ENCODE assay signal across 21 cellular contexts in genomic region chr17:2386400-2387085, GRCh38. TPM values are rescaled to one million over a fixed set of nuclear protein-coding genes. Genes with fewer than 3 reads are reported as not detected.
DNase-seq lines count a peak whose midpoint lies in the region; TF ChIP-seq lines count a peak whose summit lies in the region.
"Had no signal": no experiment of that assay in that cellular context is flagged by ENCODE, and none has a peak within 500 bp of the region (broad histone marks: within the 10 kb centered on the region; RNA-seq: fewer than 3 reads in every experiment).

No MANE protein-coding gene starts in this region.

- H3K4me1 Mint-ChIP-seq in Caco-2 (ENCODE audit: low read depth, unreplicated experiment), result no peaks in the 10 kb centered on the region

- H3K27me3 Mint-ChIP-seq in Caco-2 (ENCODE audit: insufficient read depth, unreplicated experiment), result no peaks in the 10 kb centered on the region

- no peak overlapping the region for H3K27ac Mint-ChIP-seq in Caco-2 (ENCODE audit: unreplicated experiment)

- no peak overlapping the region for H3K4me3 Mint-ChIP-seq in Caco-2 (ENCODE audit: unreplicated experiment)
- H3K4me3 Mint-ChIP-seq: CD14-positive monocyte had no signal

- H3K4me3 ChIP-seq in BLaER1, result no peak overlapping the region
- no peak overlapping the region for H3K4me3 ChIP-seq in SJCRH30
- no peak overlapping the region for H3K4me3 ChIP-seq in esophagus (ENCODE audit: low read depth in 1 of 2, low read length in 2 of 2)
- H3K4me3 ChIP-seq in ovary, result no peak overlapping the region
- H3K4me3 ChIP-seq in Caco-2 (ENCODE audit: low read depth, low read length), result no peak overlapping the region
- H3K4me3 ChIP-seq: A549, gastrocnemius medialis, pancreas, SK-N-MC, testis had no signal

- H4K20me1 ChIP-seq in BLaER1, result peaks cover 67% of the 10 kb centered on the region

- no peaks in the 10 kb centered on the region for H3K27me3 ChIP-seq in BLaER1
- no peaks in the 10 kb centered on the region for H3K27me3 ChIP-seq in SJCRH30
- H3K27me3 ChIP-seq in esophagus (ENCODE audit: control insufficient read depth in 1 of 2, insufficient read depth in 2 of 2, low read length in 2 of 2), result no peaks in the 10 kb centered on the region
- no peaks in the 10 kb centered on the region for H3K27me3 ChIP-seq in ovary
- H3K27me3 ChIP-seq in Caco-2 (replicated peaks; ENCODE audit: control insufficient read depth, insufficient read depth, low read length), result no peaks in the 10 kb centered on the region
- H3K27me3 ChIP-seq: gastrocnemius medialis, pancreas, testis had no signal

- 64 to 67% methylated on average over 22 of the region's 22 CpGs for WGBS in esophagus, 2 donors
- WGBS in ovary, 3 donors, result 75 to 79% (median 78%) methylated on average over 22 of the region's 22 CpGs

- H3K9me3 Mint-ChIP-seq in Caco-2 (ENCODE audit: unreplicated experiment), result no peaks in the 10 kb centered on the region
- H3K9me3 Mint-ChIP-seq: CD14-positive monocyte had no signal

- H3K4me1 ChIP-seq in BLaER1 (peaks cover 45% of the 10 kb centered on the region), SJCRH30 (peaks cover 15% of the 10 kb centered on the region; the same call in 1 of the 2 replicates), esophagus (ENCODE audit: control insufficient read depth in 2 of 2, insufficient read depth in 2 of 2, low read length in 1 of 2) (peaks cover 4 to 18% of the 10 kb centered on the region in 2 donors), ovary (ENCODE audit: insufficient read depth) (peaks cover 10% of the 10 kb centered on the region), Caco-2 (no peaks in the 10 kb centered on the region)

- BruUV-seq in Caco-2 (replicated peaks; lab: Mats Ljungman, UMichigan), result no TSS peak

- no peak for TF ChIP-seq EP300 in ovary (IDR thresholded peaks at IDR 0.05)

- TF ChIP-seq CTCF in ovary (IDR thresholded peaks at IDR 0.05) (no peak), Caco-2 (IDR thresholded peaks at IDR 0.05; ENCODE audit: insufficient read depth in 1 of 2, low read depth in 1 of 2, low read length in 1 of 2, severe bottlenecking in 1 of 2, unreplicated experiment in 1 of 2) (no peak)

- H3K9ac ChIP-seq in BLaER1, result peak overlapping the region; percentile 34; the same call in 1 of the 2 replicates

- no peak for TF ChIP-seq POLR2A in ovary (IDR thresholded peaks at IDR 0.05)

- peaks cover 28% of the 10 kb centered on the region for H3K36me3 Mint-ChIP-seq in Caco-2 (ENCODE audit: insufficient read depth, unreplicated experiment)

- 0 out of 2 replicates have a peak overlapping the region, but pooled peaks have one; percentile 22 for H3K27ac ChIP-seq in BLaER1
- no peak overlapping the region for H3K27ac ChIP-seq in SJCRH30
- H3K27ac ChIP-seq in esophagus (ENCODE audit: low read depth in 2 of 2, low read length in 1 of 2), result peak overlapping the region; percentile 63 to 78
- H3K27ac ChIP-seq in ovary, result peak overlapping the region in 1 of 2 donors; percentile 77
- H3K27ac ChIP-seq: pancreas, SK-N-MC had no signal

- H3K9me3 ChIP-seq in BLaER1 (no peaks in the 10 kb centered on the region), SJCRH30 (replicated peaks) (no peaks in the 10 kb centered on the region), esophagus (ENCODE audit: control insufficient read depth in 2 of 2, insufficient read depth in 1 of 2, low read depth in 1 of 2, low read length in 1 of 2) (no peaks in the 10 kb centered on the region), ovary (no peaks in the 10 kb centered on the region), Caco-2 (no peaks in the 10 kb centered on the region)
- H3K9me3 ChIP-seq: A549, gastrocnemius medialis, pancreas, testis had no signal

- H3K36me3 ChIP-seq in BLaER1 (peaks cover 71% of the 10 kb centered on the region), SJCRH30 (no peaks in the 10 kb centered on the region), esophagus (ENCODE audit: control insufficient read depth in 2 of 2, insufficient read depth in 2 of 2, low read length in 1 of 2) (peaks cover 0 to 30% of the 10 kb centered on the region in 2 donors), ovary (no peaks in the 10 kb centered on the region), Caco-2 (ENCODE audit: control insufficient read depth, insufficient read depth, low read length) (no peaks in the 10 kb centered on the region)
- H3K36me3 ChIP-seq: gastrocnemius medialis had no signal

- POLR2A ChIA-PET in Caco-2 (lab: Charles Lee), result no interaction called here

- CTCF ChIA-PET in Caco-2 (lab: Charles Lee), result no interaction called here

- no peak overlapping the region for H3K4me2 ChIP-seq in BLaER1
- H3K4me2 ChIP-seq: A549 had no signal

- DNase-seq in SJCRH30 (peak; percentile 58 to 64), ovary (peak in 3 of 5 donors; percentile 35 to 50 (median 48)), Caco-2 (no peak), NCI-H82 (lab: John Stamatoyannopoulos, UW) (no peak)
- no peak for DNase-seq in stimulated activated CD4-positive, alpha-beta T cell treated with anti-CD3 and anti-CD28 coated beads, Interleukin-4, amount 100 ng/mL, for 1 hour
- no peak for DNase-seq in activated naive CD4-positive, alpha-beta T cell (lab: John Stamatoyannopoulos, UW)
- DNase-seq: activated CD4-positive, alpha-beta T cell treated with anti-CD3 and anti-CD28 coated beads for 48 hours; activated CD8-positive, alpha-beta memory T cell treated with anti-CD3 and anti-CD28 coated beads, Interleukin-2, amount 50 U/mL, for 4 hours; activated effector memory CD4-positive, alpha-beta T cell treated with Interleukin-2 at 50 U/mL for 16 hours; aorta; gastrocnemius medialis; left cardiac atrium; NCI-H1105 treated with DMSO at 0.1 percent for 48 hours; NCI-H69; testis had no signal

- intact Hi-C loops in ovary (cut with DNase I) (loop anchor here in 1 of 4 donors (10.0 kb wide), 1 partner anchor 298 kb away; no protein-coding TSS in a partner anchor), Caco-2 (cut with micrococcal nuclease; ENCODE audit: unreplicated experiment) (no loop called here)

RNA-seq across cellular contexts. Expression of gene MNT, which starts 14.3 kb away (rescaled TPM):
- 8.7 and 10.1 TPM in 2 replicates for total RNA-seq in SJCRH30 (2014; rRNA removed; shearing (Covaris generic))
- polyA plus RNA-seq in esophagus (10 to 100 TPM in 1 of 2 donors, 1 to 10 TPM in 1; 9.9 to 14.6 TPM), ovary (10 to 100 TPM in 1 of 2 donors, 1 to 10 TPM in 1; 5.0 to 15.4 TPM)
- total RNA-seq in ovary (10 to 100 TPM in 6 of 7 donors, 1 to 10 TPM in 1; 5.4 to 37.0 (median 27.3) TPM), Caco-2 (2022) (24.4 and 25.8 TPM in 2 replicates)

RNA-seq across cellular contexts. Expression of gene SGSM2, which starts 49.2 kb away (rescaled TPM):
- 10.6 and 12.0 TPM in 2 replicates for total RNA-seq in SJCRH30 (2014; rRNA removed; shearing (Covaris generic))
- polyA plus RNA-seq in esophagus, result 100 to 1,000 TPM in 1 of 2 donors, 10 to 100 TPM in 1; 51.6 to 149 TPM
- total RNA-seq in ovary, result 10 to 100 TPM; 35.1 to 50.6 (median 45.9) TPM
- 10 to 100 TPM in 1 of 2 donors, 1 to 10 TPM in 1; 9.3 to 42.0 TPM for polyA plus RNA-seq in ovary
- 65.6 and 67.4 TPM in 2 replicates for total RNA-seq in Caco-2 (2022)

RNA-seq across cellular contexts. Expression of gene TSR1, which starts 50.3 kb away (rescaled TPM):
- total RNA-seq in SJCRH30 (2014; rRNA removed; shearing (Covaris generic)), result 31.9 and 33.6 TPM in 2 replicates
- polyA plus RNA-seq in esophagus, result 10 to 100 TPM; 15.9 to 19.3 TPM
- 10 to 100 TPM; 13.4 to 31.0 (median 23.7) TPM for total RNA-seq in ovary
- 10 to 100 TPM; 11.3 to 23.2 TPM for polyA plus RNA-seq in ovary
- 65.4 and 67.3 TPM in 2 replicates for total RNA-seq in Caco-2 (2022)

Comparison
In these comparisons a context has a peak if more than half of its experiments do, and no peak if none do; other contexts are left out.
1. DNase-seq: peak in SJCRH30 (2 of 2) and ovary (3 of 5); none in stimulated activated CD4-positive, alpha-beta T cell treated with anti-CD3 and anti-CD28 coated beads, Interleukin-4, amount 100 ng/mL, for 1 hour (single experiment), activated naive CD4-positive, alpha-beta T cell (0 of 4), Caco-2 (0 of 2) and NCI-H82 (single experiment).